Comparison of ENCODE assay signal across 13 cellular contexts in genomic region chr13:75749407-75749806, GRCh38.
A peak's percentile ranks its signal among the peaks of the same experiment; 100 is the strongest.
DNase-seq lines count a peak whose midpoint lies in the region; ATAC-seq, FAIRE-seq and TF ChIP-seq lines count a peak whose summit lies in the region.
"Had no signal": no experiment of that assay in that cellular context is flagged by ENCODE, and none has a peak within 500 bp of the region (broad histone marks: within the 10 kb centered on the region; RNA-seq: fewer than 3 reads in every experiment).

No MANE protein-coding gene starts in this region.

- H3K4me2 ChIP-seq in A549: peak overlapping the region; percentile 30; the same call in 1 of the 3 replicates
- H3K4me2 ChIP-seq in SK-N-SH: peak overlapping the region; percentile 12; the same call in 1 of the 2 replicates
- H3K4me2 ChIP-seq in PC-9: no peak overlapping the region

- H3F3A ChIP-seq in SK-N-SH (replicated peaks; ENCODE audit: insufficient read depth) (peaks cover 70% of the 10 kb centered on the region), PC-9 (ENCODE audit: insufficient read depth, low read depth) (no peaks in the 10 kb centered on the region)

- 33% methylated on average over 4 of the region's 4 CpGs for WGBS in A549 (ENCODE audit: missing lambda C conversion rate)
- WGBS in SK-N-SH (ENCODE audit: low lambda C conversion rate): 41% methylated on average over 3 of the region's 4 CpGs
- WGBS in suprapubic skin: 22% methylated on average over 4 of the region's 4 CpGs

- no peak overlapping the region for H3K9ac ChIP-seq in SK-N-SH

- CTCF ChIA-PET in A549 (lab: Yijun Ruan, JAX) (no interaction called here), SK-N-SH (lab: Yijun Ruan, JAX) (no interaction called here), PC-9 (lab: Charles Lee) (no interaction called here)

- peaks cover 5% of the 10 kb centered on the region for H3K36me3 Mint-ChIP-seq in glutamatergic neuron (ENCODE audit: unreplicated experiment)

- H3K4me3 Mint-ChIP-seq in glutamatergic neuron (ENCODE audit: unreplicated experiment): no peak overlapping the region
- H3K4me3 Mint-ChIP-seq: CD4-positive, CD25-positive, alpha-beta regulatory T cell had no signal

- TF ChIP-seq RAD21 in A549 (conservative IDR thresholded peaks at IDR 0.05 in 1 of 2, IDR thresholded peaks at IDR 0.05 in 1 of 2) (no peak), SK-N-SH (IDR thresholded peaks at IDR 0.05; ENCODE audit: low read length) (no peak)

- no peaks in the 10 kb centered on the region for H3K9me3 ChIP-seq in A549
- H3K9me3 ChIP-seq in SK-N-SH: no peaks in the 10 kb centered on the region
- peaks cover 12% of the 10 kb centered on the region for H3K9me3 ChIP-seq in left ventricle myocardium inferior (replicated peaks)
- H3K9me3 ChIP-seq in suprapubic skin: peaks cover 5% of the 10 kb centered on the region
- H3K9me3 ChIP-seq in PC-9 (ENCODE audit: insufficient read depth, low read depth): no peaks in the 10 kb centered on the region

- TF ChIP-seq EP300 in A549 (IDR thresholded peaks at IDR 0.05): no peak
- TF ChIP-seq EP300 in SK-N-SH (IDR thresholded peaks at IDR 0.05; ENCODE audit: borderline replicate concordance in 1 of 2, low read depth in 1 of 2, low read length in 1 of 2): no peak
- TF ChIP-seq EP300 in suprapubic skin (IDR thresholded peaks at IDR 0.05): no peak

- H2AFZ ChIP-seq in SK-N-SH (ENCODE audit: low read depth): no peak overlapping the region
- H2AFZ ChIP-seq in PC-9: no peak overlapping the region

- peaks cover 95% of the 10 kb centered on the region for H4K20me1 ChIP-seq in SK-N-SH (ENCODE audit: insufficient read depth)
- H4K20me1 ChIP-seq in PC-9 (ENCODE audit: insufficient read depth): no peaks in the 10 kb centered on the region

- POLR2A ChIA-PET in A549 (lab: Yijun Ruan, JAX): no interaction called here
- POLR2A ChIA-PET in SK-N-SH (lab: Yijun Ruan, JAX): no interaction called here
- POLR2A ChIA-PET in PC-9 (lab: Charles Lee; ENCODE audit: unreplicated experiment): interaction anchor here (0.5 kb wide), 1 partner anchor 305 kb away, joined by 4 read pairs; no protein-coding TSS in a partner anchor

- ATAC-seq in A549: no peak
- ATAC-seq: Panc1 had no signal

- peaks cover 5% of the 10 kb centered on the region for H3K9me3 Mint-ChIP-seq in glutamatergic neuron (ENCODE audit: unreplicated experiment)

- H3K27ac ChIP-seq in A549 (0 out of 6 replicates have a peak overlapping the region, but pooled peaks of 1 of the 2 experiments have one; percentile 19), SK-N-SH (ENCODE audit: low read depth in 2 of 2, low read length in 1 of 2) (peak overlapping the region; percentile 8 to 65; a peak in 3 of 4 replicates), left ventricle myocardium inferior (replicated peaks) (peak overlapping the region; percentile 4), suprapubic skin (no peak overlapping the region), PC-9 (no peak overlapping the region)

- H3K4me3 ChIP-seq in A549 (no peak overlapping the region), SK-N-SH (ENCODE audit: low read depth in 2 of 2, low read length in 1 of 2) (no peak overlapping the region), left ventricle myocardium inferior (no peak overlapping the region), suprapubic skin (no peak overlapping the region), PC-9 (no peak overlapping the region)

- TF ChIP-seq POLR2A in A549 (IDR thresholded peaks at IDR 0.05; ENCODE audit: low read length): no peak
- no peak for TF ChIP-seq POLR2A in suprapubic skin (IDR thresholded peaks at IDR 0.05)

- H3K27ac Mint-ChIP-seq in glutamatergic neuron (ENCODE audit: unreplicated experiment): no peak overlapping the region

- H3K36me3 ChIP-seq in SK-N-SH (replicated peaks in 1 of 2; ENCODE audit: control insufficient read depth in 1 of 2, insufficient read depth in 2 of 2, low read length in 1 of 2) (peaks cover 0 to 22% of the 10 kb centered on the region in 2 experiments), left ventricle myocardium inferior (no peaks in the 10 kb centered on the region), suprapubic skin (no peaks in the 10 kb centered on the region), PC-9 (ENCODE audit: low read depth) (no peaks in the 10 kb centered on the region)

- DNase-seq in A549 (ENCODE audit: low read depth in 1 of 2, low spot score in 1 of 2) (no peak), HT1080 (ENCODE audit: low read depth) (peak; percentile 35), SK-N-SH (no peak), left ventricle myocardium inferior (no peak), suprapubic skin (ENCODE audit: low spot score in 2 of 2) (no peak), PC-9 (no peak), glutamatergic neuron (no peak)
- no peak for DNase-seq in NK-92 treated with Interleukin-12 subunit alpha and Interleukin-12 subunit beta, amount 100 ng/mL, for 24 hours (lab: John Stamatoyannopoulos, UW)
- DNase-seq: activated naive CD4-positive, alpha-beta T cell; CD4-positive, CD25-positive, alpha-beta regulatory T cell; islet precursor cell had no signal

- H3K4me1 Mint-ChIP-seq in glutamatergic neuron (ENCODE audit: low read depth, unreplicated experiment): peaks cover 7% of the 10 kb centered on the region
- H3K4me1 Mint-ChIP-seq: CD4-positive, CD25-positive, alpha-beta regulatory T cell had no signal

- no TSS peak for BruUV-seq in PC-9 (replicated peaks; lab: Mats Ljungman, UMichigan)

- H3K4me1 ChIP-seq in A549 (peaks cover 5% of the 10 kb centered on the region; the same call in 1 of the 3 replicates), SK-N-SH (ENCODE audit: control insufficient read depth in 1 of 2, insufficient read depth in 2 of 2, low read depth in 1 of 2, low read length in 1 of 2) (peaks cover 0 to 3% of the 10 kb centered on the region in 2 experiments; a peak in 1 of 4 replicates), left ventricle myocardium inferior (peaks cover 22% of the 10 kb centered on the region), suprapubic skin (peaks cover 8% of the 10 kb centered on the region), PC-9 (replicated peaks; ENCODE audit: insufficient read depth) (no peaks in the 10 kb centered on the region)

- H3K9me2 ChIP-seq in SK-N-SH: no peaks in the 10 kb centered on the region
- no peaks in the 10 kb centered on the region for H3K9me2 ChIP-seq in PC-9 (ENCODE audit: insufficient read depth)

- H3K79me2 ChIP-seq in SK-N-SH (ENCODE audit: insufficient read depth) (peaks cover 100% of the 10 kb centered on the region), PC-9 (ENCODE audit: low read depth) (no peaks in the 10 kb centered on the region)

- TF ChIP-seq CTCF in A549 (IDR thresholded peaks at IDR 0.05) (no peak), SK-N-SH (IDR thresholded peaks at IDR 0.05) (no peak), left ventricle myocardium inferior (IDR thresholded peaks at IDR 0.05; ENCODE audit: borderline replicate concordance) (no peak), suprapubic skin (IDR thresholded peaks at IDR 0.05) (no peak), PC-9 (conservative IDR thresholded peaks at IDR 0.05) (no peak), glutamatergic neuron (IDR thresholded peaks at IDR 0.05; ENCODE audit: partially characterized antibody, unreplicated experiment) (no peak)

- H3K27me3 Mint-ChIP-seq in glutamatergic neuron (ENCODE audit: unreplicated experiment): no peaks in the 10 kb centered on the region
- H3K27me3 Mint-ChIP-seq: CD4-positive, CD25-positive, alpha-beta regulatory T cell had no signal

- no peak for FAIRE-seq in A549 (lab: Jason Lieb, UNC)
- FAIRE-seq: GM12891 had no signal

- intact Hi-C loops in left ventricle myocardium inferior (cut with micrococcal nuclease): no loop called here
- intact Hi-C loops in PC-9 (cut with micrococcal nuclease; ENCODE audit: unreplicated experiment): no loop called here

- H3K27me3 ChIP-seq in SK-N-SH (ENCODE audit: insufficient read depth): no peaks in the 10 kb centered on the region
- no peaks in the 10 kb centered on the region for H3K27me3 ChIP-seq in left ventricle myocardium inferior (ENCODE audit: low read depth)
- no peaks in the 10 kb centered on the region for H3K27me3 ChIP-seq in suprapubic skin
- H3K27me3 ChIP-seq in PC-9 (ENCODE audit: insufficient read depth, low read depth): no peaks in the 10 kb centered on the region

TF ChIP-seq in A549, 52 proteins besides CTCF, POLR2A, EP300 and RAD21 (continues in another document):
- TF ChIP-seq NR3C1 (IDR thresholded peaks at IDR 0.05) (no peak), ESRRA (IDR thresholded peaks at IDR 0.05; ENCODE audit: borderline replicate concordance, low read length) (no peak), JUN (IDR thresholded peaks at IDR 0.05) (no peak), BCL3 (IDR thresholded peaks at IDR 0.05) (no peak), CEBPB (IDR thresholded peaks at IDR 0.05) (no peak)

TF ChIP-seq in SK-N-SH, 30 proteins besides CTCF, POLR2A, EP300 and RAD21:
- peak; percentile 14; the same call in 1 of the 2 replicates for TF ChIP-seq RXRA (IDR thresholded peaks at IDR 0.05; ENCODE audit: borderline replicate concordance, low read depth)
- no peak for TF ChIP-seq MEF2A (IDR thresholded peaks at IDR 0.05; ENCODE audit: borderline replicate concordance, low read depth)
- no peak for TF ChIP-seq EZH2phosphoT487 (IDR thresholded peaks at IDR 0.05; ENCODE audit: borderline replicate concordance, low read depth)
- TF ChIP-seq TAF1 (IDR thresholded peaks at IDR 0.05; ENCODE audit: borderline replicate concordance, low read depth, low read length): no peak
- no peak for TF ChIP-seq RCOR1 (IDR thresholded peaks at IDR 0.05; ENCODE audit: low read length)
- no peak for TF ChIP-seq IRF3 (IDR thresholded peaks at IDR 0.05; ENCODE audit: low read depth, low read length)
- TF ChIP-seq YY1 (IDR thresholded peaks at IDR 0.05; ENCODE audit: low read depth): no peak
- TF ChIP-seq ELF1 (IDR thresholded peaks at IDR 0.05): no peak

Comparison
In these comparisons a context has a peak if more than half of its experiments do, and no peak if none do; other contexts are left out.
1. H3K27ac ChIP-seq: peak in SK-N-SH (2 of 2) and left ventricle myocardium inferior (single experiment); none in suprapubic skin (single experiment) and PC-9 (single experiment).